In genomic region chr10:60719721-60720120, GRCh38 we compare ENCODE assay signal across 20 cellular contexts.
"Had no signal": no experiment of that assay in that cellular context is flagged by ENCODE, and none has a peak within 500 bp of the region (broad histone marks: within the 10 kb centered on the region; RNA-seq: fewer than 3 reads in every experiment).

No MANE protein-coding gene starts in this region.

- H3K9me3 ChIP-seq: MG63, SK-N-SH had no signal

- DNase-seq: KBM-7, MG63, NCI-H1092, NCI-H1105 treated with DMSO at 0.1 percent for 48 hours, NCI-H1417 treated with DMSO at 0.1 percent for 48 hours, NCI-H146, NCI-H1694 treated with DMSO at 0.1 percent for 48 hours, NCI-H1930, NCI-H2081, NCI-H2107, NCI-H226, NCI-H446, NCI-H510A, NCI-H524 treated with DMSO at 0.1 percent for 48 hours, NCI-H69, NCI-H774, SHP77, SK-N-SH had no signal

- H3K27ac ChIP-seq: RWPE1 had no signal

- H3K4me3 ChIP-seq: MG63 had no signal

- H3K4me2 ChIP-seq: SK-N-SH had no signal

- ATAC-seq: Panc1 had no signal

- H3K36me3 ChIP-seq: MG63 had no signal
